Comparison of ENCODE assay signal across 8 cellular contexts in genomic region chr14:24398943-24399801, GRCh38. TPM values are rescaled to one million over a fixed set of nuclear protein-coding genes. Genes with fewer than 3 reads are reported as not detected.
DNase-seq lines count a peak whose midpoint lies in the region; ATAC-seq, FAIRE-seq and TF ChIP-seq lines count a peak whose summit lies in the region.

NYNRIN (plus strand) TSS chr14:24399003; CDS start chr14:24399247, 244 bp downstream.

- no peaks in the 10 kb centered on the region for H3K27me3 ChIP-seq in suprapubic skin

- no peak for TF ChIP-seq CTCF in endothelial cell (IDR thresholded peaks at IDR 0.05; ENCODE audit: unreplicated experiment)
- TF ChIP-seq CTCF in suprapubic skin (IDR thresholded peaks at IDR 0.05) = no peak

- CTCF ChIA-PET in activated CD8-positive, alpha-beta T cell treated with anti-CD3 and anti-CD28 coated beads, Interleukin-2, amount 10 ng/mL, durations not matched to agents 7 days and 5 days (lab: Charles Lee) = interaction anchor here (1.0 kb wide), 1 partner anchor 67 kb away, joined by 3 read pairs; no protein-coding TSS in a partner anchor

- 4 to 5% methylated on average over 22 to 26 of the region's 54 CpGs for WGBS in mesodermal cell (ENCODE audit: insufficient coverage in 2 of 2), 2 experiments
- 5% methylated on average over 17 of the region's 54 CpGs for WGBS in suprapubic skin

- POLR2A ChIA-PET in activated CD8-positive, alpha-beta T cell treated with anti-CD3 and anti-CD28 coated beads, Interleukin-2, amount 10 ng/mL, durations not matched to agents 7 days and 5 days (lab: Charles Lee) = interaction anchor here (0.7 to 0.8 kb wide), 2 partner anchors 31 to 59 kb away, joined by 4 read pairs; partner anchors contain the start of genes KHNYN and RIPK3

- peaks cover 11% of the 10 kb centered on the region for H3K4me1 Mint-ChIP-seq in activated CD8-positive, alpha-beta T cell treated with anti-CD3 and anti-CD28 coated beads, Interleukin-2, amount 10 ng/mL, durations not matched to agents 7 days and 5 days (ENCODE audit: low read depth)
- peaks cover 50% of the 10 kb centered on the region for H3K4me1 Mint-ChIP-seq in endothelial cell (ENCODE audit: unreplicated experiment)

- H3K9me3 ChIP-seq in mesodermal cell (ENCODE audit: control insufficient read depth, low read length) (no peaks in the 10 kb centered on the region), suprapubic skin (no peaks in the 10 kb centered on the region)

- peak within 1 kb of the TSS; percentile 47 for H3K4me3 Mint-ChIP-seq in activated CD8-positive, alpha-beta T cell treated with anti-CD3 and anti-CD28 coated beads, Interleukin-2, amount 10 ng/mL, durations not matched to agents 7 days and 5 days
- peak within 1 kb of the TSS; percentile 92 for H3K4me3 Mint-ChIP-seq in endothelial cell (ENCODE audit: unreplicated experiment)

- no peaks in the 10 kb centered on the region for H3K9me3 Mint-ChIP-seq in activated CD8-positive, alpha-beta T cell treated with anti-CD3 and anti-CD28 coated beads, Interleukin-2, amount 10 ng/mL, durations not matched to agents 7 days and 5 days (ENCODE audit: insufficient read depth)
- no peaks in the 10 kb centered on the region for H3K9me3 Mint-ChIP-seq in endothelial cell (ENCODE audit: unreplicated experiment)

- peaks cover 51% of the 10 kb centered on the region for H3K27me3 Mint-ChIP-seq in activated CD8-positive, alpha-beta T cell treated with anti-CD3 and anti-CD28 coated beads, Interleukin-2, amount 10 ng/mL, durations not matched to agents 7 days and 5 days (ENCODE audit: low read depth)
- peaks cover 10% of the 10 kb centered on the region for H3K27me3 Mint-ChIP-seq in endothelial cell (ENCODE audit: unreplicated experiment)

- H3K36me3 Mint-ChIP-seq in activated CD8-positive, alpha-beta T cell treated with anti-CD3 and anti-CD28 coated beads, Interleukin-2, amount 10 ng/mL, durations not matched to agents 7 days and 5 days (ENCODE audit: low read depth) = no peaks in the 10 kb centered on the region
- H3K36me3 Mint-ChIP-seq in endothelial cell (ENCODE audit: low read depth, unreplicated experiment) = peaks cover 8% of the 10 kb centered on the region

- no peak for TF ChIP-seq EP300 in suprapubic skin (IDR thresholded peaks at IDR 0.05)

- H3K27ac Mint-ChIP-seq in activated CD8-positive, alpha-beta T cell treated with anti-CD3 and anti-CD28 coated beads, Interleukin-2, amount 10 ng/mL, durations not matched to agents 7 days and 5 days = peak within 1 kb of the TSS; percentile 5
- peak within 1 kb of the TSS; percentile 61 for H3K27ac Mint-ChIP-seq in endothelial cell (ENCODE audit: unreplicated experiment)

- no peaks in the 10 kb centered on the region for H3K36me3 ChIP-seq in mesodermal cell (ENCODE audit: control insufficient read depth, insufficient read depth, low read length)
- H3K36me3 ChIP-seq in suprapubic skin = no peaks in the 10 kb centered on the region

- FAIRE-seq in HTR-8/SVneo (lab: Jason Lieb, UNC) = no peak

- DNase-seq in AG08395 (ENCODE audit: low spot score) (peak; percentile 54), HTR-8/SVneo (ENCODE audit: insufficient read length, low spot score) (peak; percentile 26), endothelial cell (ENCODE audit: low spot score) (peak; percentile 66), suprapubic skin (ENCODE audit: low spot score in 2 of 2) (peak in 1 of 2 donors; percentile 73)
- peak; percentile 58 for DNase-seq in activated CD8-positive, alpha-beta T cell treated with anti-CD3 and anti-CD28 coated beads, Interleukin-2, amount 10 ng/mL, durations not matched to agents 7 days and 5 days

- H3K27ac ChIP-seq in mesodermal cell (ENCODE audit: low read depth, low read length, severe bottlenecking) (peak within 1 kb of the TSS; percentile 54), suprapubic skin (peak within 1 kb of the TSS; percentile 89)

- peak; percentile 91 for ATAC-seq in activated CD8-positive, alpha-beta T cell treated with anti-CD3 and anti-CD28 coated beads, Interleukin-2, amount 10 ng/mL, durations not matched to agents 7 days and 5 days
- ATAC-seq in GM18868 (IDR thresholded peaks at IDR 0.05; ENCODE audit: unreplicated experiment) (no peak), GM18867 (IDR thresholded peaks at IDR 0.05; ENCODE audit: unreplicated experiment) (no peak)

- H3K4me3 ChIP-seq in mesodermal cell (ENCODE audit: extremely low read depth, insufficient read depth, low read length, poor library complexity, severe bottlenecking) = peak within 1 kb of the TSS; percentile 63
- H3K4me3 ChIP-seq in suprapubic skin = peak within 1 kb of the TSS; percentile 62

- TF ChIP-seq POLR2A in suprapubic skin (IDR thresholded peaks at IDR 0.05) = no peak

- H3K4me1 ChIP-seq in mesodermal cell (ENCODE audit: control insufficient read depth, insufficient read depth, low read length, poor library complexity, severe bottlenecking) = peaks cover 26% of the 10 kb centered on the region
- H3K4me1 ChIP-seq in suprapubic skin = peaks cover 91% of the 10 kb centered on the region

RNA-seq across cellular contexts. Expression of gene NYNRIN, which starts in this region (rescaled TPM):
- under 1 TPM; 0.21 to 0.52 TPM for total RNA-seq in activated CD8-positive, alpha-beta T cell treated with anti-CD3 and anti-CD28 coated beads, Interleukin-2, amount 10 ng/mL, durations not matched to agents 7 days and 5 days
- total RNA-seq in endothelial cell (ENCODE audit: unreplicated experiment) (49.0 TPM), suprapubic skin (10 to 100 TPM; 18.5 to 43.6 (median 29.8) TPM)
- 33.2 TPM for polyA plus RNA-seq in mesodermal cell (2013, experiment 1 of 2)
- 28.2 TPM for polyA plus RNA-seq in mesodermal cell (2013, experiment 2 of 2)

Comparison
In these comparisons a context has a peak if more than half of its experiments do, and no peak if none do; other contexts are left out.
1. RNA of gene NYNRIN (total RNA-seq): 49.0 TPM in endothelial cell (single experiment) and 18.5 to 43.6 TPM in suprapubic skin; 0.21 to 0.52 TPM in activated CD8-positive, alpha-beta T cell treated with anti-CD3 and anti-CD28 coated beads, Interleukin-2, amount 10 ng/mL, durations not matched to agents 7 days and 5 days; every median in the first group is over 10 times any median in the second.
2. Peak in DNase-seq and ATAC-seq in activated CD8-positive, alpha-beta T cell treated with anti-CD3 and anti-CD28 coated beads, Interleukin-2, amount 10 ng/mL, durations not matched to agents 7 days and 5 days; RNA of the gene not detected or under 1 TPM.